In the genomic region with DNA sequence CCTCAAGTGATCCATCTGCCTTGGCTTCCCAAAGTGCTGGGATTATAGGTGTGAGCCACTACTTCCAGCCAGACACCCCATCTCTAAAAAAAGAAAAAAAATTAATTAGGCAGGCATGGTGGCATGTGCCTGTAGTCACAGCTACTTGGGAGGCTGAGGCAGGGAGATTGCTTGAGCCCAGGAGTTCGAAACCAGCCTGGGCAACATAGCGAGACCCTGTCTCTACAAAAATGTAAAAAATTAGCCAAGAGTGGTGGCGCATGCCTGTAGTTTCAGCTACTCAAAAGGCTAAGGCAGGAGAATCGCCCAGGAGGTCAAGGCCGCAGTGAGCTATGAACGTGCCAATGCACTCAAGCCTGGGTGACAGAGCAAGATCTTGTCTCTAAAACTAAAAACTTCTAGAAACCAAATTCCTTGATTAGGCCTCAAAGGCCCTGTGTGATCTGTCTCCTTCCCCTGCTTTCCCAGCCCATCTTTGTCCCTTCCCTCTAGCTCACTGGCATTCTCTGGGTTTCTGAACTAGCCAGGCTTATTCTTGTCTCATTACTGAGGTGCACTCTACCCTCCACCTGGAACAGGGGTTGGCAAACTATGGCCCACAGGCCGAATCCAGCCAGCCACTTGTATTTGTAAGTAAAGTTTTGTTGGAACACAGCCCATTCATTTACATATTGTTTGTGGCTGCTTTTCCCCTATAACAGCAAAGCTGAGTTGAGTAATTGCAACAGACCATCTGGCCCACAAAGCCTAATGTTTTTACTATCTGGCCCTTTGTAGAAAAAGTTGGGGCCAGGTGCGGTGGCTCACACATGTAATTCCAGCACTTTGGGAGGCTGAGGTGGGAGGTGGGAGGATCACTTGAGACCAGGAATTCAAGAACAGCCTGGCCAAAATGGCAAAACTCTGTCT, we compare ENCODE assay signal across 16 cellular contexts. TPM values are rescaled to one million over a fixed set of nuclear protein-coding genes. Genes with fewer than 3 reads are reported as not detected.
DNase-seq lines count a peak whose midpoint lies in the region; ATAC-seq and TF ChIP-seq lines count a peak whose summit lies in the region.
"Had no signal": no experiment of that assay in that cellular context is flagged by ENCODE, and none has a peak within 500 bp of the region (broad histone marks: within the 10 kb centered on the region; RNA-seq: fewer than 3 reads in every experiment).

No MANE protein-coding gene starts in this region.

- no peaks in the 10 kb centered on the region for H3K27me3 Mint-ChIP-seq in T-helper 1 cell treated with Interleukin-12 subunit alpha and Interleukin-12 subunit beta and Interleukin-4 antibody, amounts not matched to agents 30 μg/mL and 1 μg/mL, for 36 hours (ENCODE audit: low read depth)
- H3K27me3 Mint-ChIP-seq: effector memory CD8-positive, alpha-beta T cell had no signal

- H3K9me3 Mint-ChIP-seq in T-helper 1 cell treated with Interleukin-12 subunit alpha and Interleukin-12 subunit beta and Interleukin-4 antibody, amounts not matched to agents 30 μg/mL and 1 μg/mL, for 36 hours, result no peaks in the 10 kb centered on the region
- H3K9me3 Mint-ChIP-seq: effector memory CD8-positive, alpha-beta T cell; HFFc6 had no signal

- TF ChIP-seq CTCF in NB4 (IDR thresholded peaks at IDR 0.05; ENCODE audit: low read depth, low read length), result no peak
- no peak for TF ChIP-seq CTCF in cardiac fibroblast (IDR thresholded peaks at IDR 0.05; ENCODE audit: low read depth, low read length)

- H3K27me3 ChIP-seq in skeletal muscle tissue (ENCODE audit: control insufficient read depth in 3 of 3, insufficient read depth in 3 of 3, low read length in 3 of 3), result no peaks in the 10 kb centered on the region
- no peaks in the 10 kb centered on the region for H3K27me3 ChIP-seq in effector memory CD4-positive, alpha-beta T cell (replicated peaks; ENCODE audit: control insufficient read depth, insufficient read depth, low read length, poor library complexity, severe bottlenecking)
- H3K27me3 ChIP-seq: upper lobe of right lung had no signal

- H3K4me1 Mint-ChIP-seq in T-helper 1 cell treated with Interleukin-12 subunit alpha and Interleukin-12 subunit beta and Interleukin-4 antibody, amounts not matched to agents 30 μg/mL and 1 μg/mL, for 36 hours (ENCODE audit: low read depth), result peaks cover 29% of the 10 kb centered on the region

- ATAC-seq in GM19351 (IDR thresholded peaks at IDR 0.05; ENCODE audit: unreplicated experiment), result no peak
- ATAC-seq: effector memory CD8-positive, alpha-beta T cell; upper lobe of right lung had no signal

- H3K27ac ChIP-seq in skeletal muscle tissue (ENCODE audit: low read depth, low read length), result peak overlapping the region; percentile 42
- H3K27ac ChIP-seq in effector memory CD4-positive, alpha-beta T cell (ENCODE audit: insufficient read depth, low read length, poor library complexity, severe bottlenecking), result no peak overlapping the region
- H3K27ac ChIP-seq: skin epidermis, upper lobe of right lung had no signal

- H3K36me3 ChIP-seq in skeletal muscle tissue (ENCODE audit: control insufficient read depth in 3 of 3, insufficient read depth in 3 of 3, low read length in 3 of 3), result no peaks in the 10 kb centered on the region
- no peaks in the 10 kb centered on the region for H3K36me3 ChIP-seq in effector memory CD4-positive, alpha-beta T cell (ENCODE audit: control insufficient read depth, insufficient read depth, low read length)
- H3K36me3 ChIP-seq: upper lobe of right lung had no signal

- H3K27ac Mint-ChIP-seq in T-helper 1 cell treated with Interleukin-12 subunit alpha and Interleukin-12 subunit beta and Interleukin-4 antibody, amounts not matched to agents 30 μg/mL and 1 μg/mL, for 36 hours, result peak overlapping the region; percentile 24
- H3K27ac Mint-ChIP-seq: effector memory CD8-positive, alpha-beta T cell; HFFc6 had no signal

- H3K4me3 Mint-ChIP-seq in T-helper 1 cell treated with Interleukin-12 subunit alpha and Interleukin-12 subunit beta and Interleukin-4 antibody, amounts not matched to agents 30 μg/mL and 1 μg/mL, for 36 hours, result no peak overlapping the region
- H3K4me3 Mint-ChIP-seq: effector memory CD8-positive, alpha-beta T cell; HFFc6 had no signal

- TF ChIP-seq POLR2A in NB4 (IDR thresholded peaks at IDR 0.05; ENCODE audit: extremely low read depth, insufficient read length), result no peak

- no peaks in the 10 kb centered on the region for H3K36me3 Mint-ChIP-seq in T-helper 1 cell treated with Interleukin-12 subunit alpha and Interleukin-12 subunit beta and Interleukin-4 antibody, amounts not matched to agents 30 μg/mL and 1 μg/mL, for 36 hours (ENCODE audit: low read depth)

- DNase-seq in T-helper 1 cell, result no peak
- DNase-seq in NB4 (ENCODE audit: low read depth), result peak; percentile 88
- peak; percentile 34 to 51 for DNase-seq in cardiac fibroblast (ENCODE audit: low read depth in 2 of 2)
- no peak for DNase-seq in effector memory CD4-positive, alpha-beta T cell
- no peak for DNase-seq in EL
- DNase-seq: activated T-cell treated with anti-CD3 and anti-CD28 coated beads, Interleukin-2, amount 50 U/mL, for 1 hour; effector memory CD8-positive, alpha-beta T cell; glutamatergic neuron; HFFc6; SHP77 treated with DMSO at 0.1 percent for 48 hours; upper lobe of right lung had no signal

- H3K4me1 ChIP-seq in skeletal muscle tissue (ENCODE audit: control insufficient read depth in 3 of 3, insufficient read depth in 3 of 3, low read length in 3 of 3), result peaks cover 7 to 22% (median 20%) of the 10 kb centered on the region in 3 donors
- H3K4me1 ChIP-seq in effector memory CD4-positive, alpha-beta T cell (ENCODE audit: control insufficient read depth, insufficient read depth, low read length, poor library complexity, severe bottlenecking), result peaks cover 14% of the 10 kb centered on the region

- H3K9ac ChIP-seq in skeletal muscle tissue (ENCODE audit: low read depth in 1 of 3, low read length in 3 of 3), result peak overlapping the region in 1 of 3 donors; percentile 3

- no peaks in the 10 kb centered on the region for H3K9me3 ChIP-seq in skeletal muscle tissue (ENCODE audit: control insufficient read depth in 3 of 3, low read length in 3 of 3)
- no peaks in the 10 kb centered on the region for H3K9me3 ChIP-seq in effector memory CD4-positive, alpha-beta T cell (ENCODE audit: control insufficient read depth, low read length)
- H3K9me3 ChIP-seq: upper lobe of right lung had no signal

- no peak overlapping the region for H3K4me3 ChIP-seq in NB4 (ENCODE audit: low read depth, low read length)
- no peak overlapping the region for H3K4me3 ChIP-seq in cardiac fibroblast (replicated peaks in 1 of 2; ENCODE audit: low read depth in 2 of 2, low read length in 2 of 2)
- no peak overlapping the region for H3K4me3 ChIP-seq in skeletal muscle tissue (ENCODE audit: low read length in 3 of 3)
- H3K4me3 ChIP-seq in effector memory CD4-positive, alpha-beta T cell (ENCODE audit: insufficient read depth, low read depth, low read length, poor library complexity, severe bottlenecking), result no peak overlapping the region
- H3K4me3 ChIP-seq: skin epidermis, upper lobe of right lung had no signal

RNA-seq across cellular contexts. Expression of a gene that starts 17.2 kb away (rescaled TPM):
- 11.0 TPM for total RNA-seq in skeletal muscle tissue

RNA-seq across cellular contexts. Expression of a gene that starts 18.6 kb away (rescaled TPM):
- total RNA-seq in skeletal muscle tissue, result 10.4 TPM

RNA-seq across cellular contexts. Expression of a gene that starts 18.8 kb away (rescaled TPM):
- total RNA-seq in skeletal muscle tissue, result 29.7 TPM

RNA-seq across cellular contexts. Expression of a gene that starts 54.6 kb away (rescaled TPM):
- not detected for total RNA-seq in skeletal muscle tissue
- total RNA-seq: Daoy, upper lobe of right lung had no signal

Comparison
In these comparisons a context has a peak if more than half of its experiments do, and no peak if none do; other contexts are left out.
1. DNase-seq: peak in NB4 (single experiment) and cardiac fibroblast (2 of 2); none in T-helper 1 cell (0 of 5), effector memory CD4-positive, alpha-beta T cell (0 of 3) and EL (single experiment).